Comparison of ENCODE assay signal across 18 cellular contexts in the genomic region with DNA sequence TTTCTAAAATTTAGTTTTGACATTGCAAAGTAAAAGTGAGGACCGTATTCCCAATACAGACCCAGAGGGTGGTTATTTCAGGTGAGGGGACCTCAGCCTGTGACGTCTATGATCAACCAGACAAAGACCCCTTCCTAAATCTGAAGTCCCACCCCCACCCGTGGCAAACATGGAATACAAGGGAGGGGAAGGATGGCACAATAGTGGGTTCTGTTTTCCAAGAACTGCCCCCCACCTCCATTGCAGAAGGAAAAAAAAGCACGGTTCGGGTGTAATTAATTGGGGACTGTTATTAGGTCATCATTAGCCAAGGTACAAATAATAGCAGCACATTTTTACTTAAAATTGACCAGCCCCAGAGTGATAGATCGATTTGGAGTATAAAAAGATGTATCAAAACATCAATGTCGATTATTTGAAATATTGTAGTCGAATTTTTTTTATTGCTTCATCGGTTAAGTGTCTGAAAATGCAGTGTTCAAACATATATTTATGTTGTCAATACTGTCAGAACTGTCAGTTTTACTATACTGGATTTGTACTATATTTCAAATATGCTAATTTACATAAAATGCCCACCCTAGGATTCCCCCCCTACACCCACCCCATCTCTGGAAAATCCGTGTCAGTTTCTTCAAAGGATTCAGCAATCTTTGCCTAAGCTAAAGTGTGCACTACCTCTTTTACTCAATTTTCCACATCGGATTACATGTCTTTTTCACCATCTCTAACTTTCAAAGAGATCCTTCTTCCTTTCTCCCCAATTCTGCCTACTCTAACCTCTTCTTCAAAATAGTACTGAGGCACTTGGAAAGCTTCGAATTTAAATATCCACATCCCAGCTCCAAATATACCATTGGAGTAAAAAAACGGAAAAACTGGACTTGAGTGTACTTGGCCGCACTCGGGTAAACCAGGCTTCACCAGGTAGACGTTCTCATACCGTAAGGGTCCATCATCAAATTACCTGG. TPM values are rescaled to one million over a fixed set of nuclear protein-coding genes. Genes with fewer than 3 reads are reported as not detected.
DNase-seq lines count a peak whose midpoint lies in the region; ATAC-seq, FAIRE-seq and TF ChIP-seq lines count a peak whose summit lies in the region.
"Had no signal": no experiment of that assay in that cellular context is flagged by ENCODE, and none has a peak within 500 bp of the region (broad histone marks: within the 10 kb centered on the region; RNA-seq: fewer than 3 reads in every experiment).

No MANE protein-coding gene starts in this region.

- no peak for ATAC-seq in GM21717 (IDR thresholded peaks at IDR 0.05; ENCODE audit: unreplicated experiment)
- ATAC-seq: activated CD4-positive, alpha-beta T cell treated with anti-CD3 and anti-CD28 coated beads for 36 hours had no signal

- H3K36me3 Mint-ChIP-seq in brain = no peaks in the 10 kb centered on the region

- peaks cover 39% of the 10 kb centered on the region for H3K27me3 Mint-ChIP-seq in brain

- H3K9me3 Mint-ChIP-seq in brain = peaks cover 0 to 12% (median 0%) of the 10 kb centered on the region in 5 experiments

- no peaks in the 10 kb centered on the region for H3K36me3 ChIP-seq in HUES64 (ENCODE audit: insufficient read depth, low read length)
- no peaks in the 10 kb centered on the region for H3K36me3 ChIP-seq in kidney (ENCODE audit: control insufficient read depth in 1 of 2, insufficient read depth in 2 of 2, low read length in 2 of 2)
- H3K36me3 ChIP-seq in sigmoid colon = no peaks in the 10 kb centered on the region
- H3K36me3 ChIP-seq: SJCRH30 had no signal

- H3K27ac Mint-ChIP-seq in brain = peak overlapping the region; percentile 98 to 100 (median 99)
- H3K27ac Mint-ChIP-seq: activated CD4-positive, alpha-beta T cell treated with anti-CD3 and anti-CD28 coated beads for 36 hours; activated naive CD4-positive, alpha-beta T cell treated with anti-CD3 and anti-CD28 coated beads, Interleukin-2, amount 50 U/mL, for 24 hours had no signal

- peak overlapping the region; percentile 94 to 98 (median 97) for H3K4me3 Mint-ChIP-seq in brain
- H3K4me3 Mint-ChIP-seq: activated CD4-positive, alpha-beta T cell treated with anti-CD3 and anti-CD28 coated beads for 36 hours; activated naive CD4-positive, alpha-beta T cell treated with anti-CD3 and anti-CD28 coated beads, Interleukin-2, amount 50 U/mL, for 24 hours; central memory CD8-positive, alpha-beta T cell had no signal

- peaks cover 96% of the 10 kb centered on the region for H3K27me3 ChIP-seq in HUES64 (ENCODE audit: insufficient read depth, low read length)
- no peaks in the 10 kb centered on the region for H3K27me3 ChIP-seq in sigmoid colon
- H3K27me3 ChIP-seq: SJCRH30, testis had no signal

- no peak for TF ChIP-seq POLR2A in sigmoid colon (IDR thresholded peaks at IDR 0.05)
- TF ChIP-seq POLR2A in lower leg skin (IDR thresholded peaks at IDR 0.05) = no peak

- no peak for TF ChIP-seq CTCF in brain (conservative IDR thresholded peaks at IDR 0.05)
- TF ChIP-seq CTCF in kidney (IDR thresholded peaks at IDR 0.05; ENCODE audit: borderline replicate concordance, extremely low read depth, insufficient read depth) = no peak
- TF ChIP-seq CTCF in sigmoid colon (IDR thresholded peaks at IDR 0.05) = no peak
- TF ChIP-seq CTCF in lower leg skin (IDR thresholded peaks at IDR 0.05) = no peak

- H3K4me1 Mint-ChIP-seq in brain = peaks cover 85% of the 10 kb centered on the region

- intact Hi-C loops in kidney (cut with DNase I) = loop anchor here (10.0 kb wide), 1 partner anchor 223 kb away; no protein-coding TSS in a partner anchor
- intact Hi-C loops in sigmoid colon (cut with DNase I) = loop anchor here (2.0 to 10.0 kb wide), 2 partner anchors 25 to 323 kb away; no protein-coding TSS in a partner anchor
- intact Hi-C loops in lower leg skin (cut with DNase I; ENCODE audit: low total_unique reads) = no loop called here

- no peaks in the 10 kb centered on the region for H3K9me3 ChIP-seq in HUES64 (ENCODE audit: insufficient read depth, low read depth, low read length)
- no peaks in the 10 kb centered on the region for H3K9me3 ChIP-seq in kidney (ENCODE audit: control insufficient read depth in 1 of 2, low read length in 2 of 2)
- H3K9me3 ChIP-seq in sigmoid colon = no peaks in the 10 kb centered on the region
- H3K9me3 ChIP-seq: SJCRH30, testis had no signal

- peak overlapping the region; percentile 57 for H3K4me3 ChIP-seq in HUES64 (ENCODE audit: low read length)
- H3K4me3 ChIP-seq in kidney (ENCODE audit: low read length in 2 of 2) = peak overlapping the region in 1 of 2 donors; percentile 63
- H3K4me3 ChIP-seq in sigmoid colon = peak overlapping the region; percentile 21 to 87 (median 64)
- H3K4me3 ChIP-seq in lower leg skin (ENCODE audit: low read depth, poor library complexity, severe bottlenecking) = no peak overlapping the region
- H3K4me3 ChIP-seq: SJCRH30, testis had no signal

- H3K4me1 ChIP-seq in HUES64 (ENCODE audit: insufficient read depth, low read length) (peaks cover 57% of the 10 kb centered on the region), kidney (ENCODE audit: control insufficient read depth in 1 of 2, insufficient read depth in 1 of 2, low read depth in 1 of 2, low read length in 2 of 2) (peaks cover 0 to 3% of the 10 kb centered on the region in 2 donors), sigmoid colon (peaks cover 0 to 22% (median 18%) of the 10 kb centered on the region in 4 donors)

- DNase-seq in kidney (no peak), sigmoid colon (no peak), lower leg skin (ENCODE audit: low spot score in 2 of 2) (no peak), mucosa of gallbladder (ENCODE audit: low spot score) (no peak), NCI-H82 treated with DMSO at 0.1 percent for 48 hours (lab: John Stamatoyannopoulos, UW; ENCODE audit: unreplicated experiment) (no peak)
- DNase-seq: activated CD4-positive, alpha-beta T cell treated with anti-CD3 and anti-CD28 coated beads for 36 hours; activated T-cell treated with anti-CD3 and anti-CD28 coated beads for 4 hours; NCI-H1694 treated with DMSO at 0.1 percent for 48 hours; NCI-H510A; SJCRH30; stimulated activated CD4-positive, alpha-beta T cell treated with anti-CD3 and anti-CD28 coated beads, Interleukin-2, amount 100 ng/mL, for 24 hours; testis had no signal

- no peak overlapping the region for H3K27ac ChIP-seq in HUES64 (ENCODE audit: low read depth, low read length)
- peak overlapping the region; percentile 58 to 89 for H3K27ac ChIP-seq in kidney (ENCODE audit: low read depth in 2 of 2, low read length in 2 of 2)
- H3K27ac ChIP-seq in sigmoid colon = peak overlapping the region; percentile 95 to 97 (median 96)
- H3K27ac ChIP-seq: SJCRH30, testis had no signal

- H3K9ac ChIP-seq in HUES64 (ENCODE audit: low read depth, low read length) (no peak overlapping the region), kidney (ENCODE audit: low read length in 2 of 2) (peak overlapping the region in 1 of 2 donors; percentile 60)

- FAIRE-seq in kidney (lab: Jason Lieb, UNC) = no peak
- FAIRE-seq: endometrium had no signal

- WGBS in HUES64 = 6% methylated on average over 13 of the region's 17 CpGs
- WGBS in sigmoid colon, 2 donors = 29 to 36% methylated on average over 17 of the region's 17 CpGs
- WGBS in lower leg skin, 2 donors = 79 to 82% methylated on average over 17 of the region's 17 CpGs

- no peak for TF ChIP-seq EP300 in sigmoid colon (IDR thresholded peaks at IDR 0.05)

RNA-seq across cellular contexts. Expression of a gene that starts 7.7 kb away (rescaled TPM):
- 15.0 TPM for polyA plus RNA-seq in HUES64 (2013, experiment 1 of 2)
- polyA plus RNA-seq in HUES64 (2013, experiment 2 of 2) = 20.2 TPM
- 7.0 TPM for polyA plus RNA-seq in brain (ENCODE audit: insufficient read depth, low read depth, low replicate concordance)
- 50.9 TPM for total RNA-seq in kidney
- 14.7 TPM for polyA plus RNA-seq in kidney (ENCODE audit: insufficient read depth, low read depth, low replicate concordance)
- total RNA-seq in sigmoid colon = 100 to 1,000 TPM in 1 of 4 donors, 10 to 100 TPM in 3; 76.0 to 154 (median 85.1) TPM
- 1 to 10 TPM; 1.4 to 8.5 (median 4.2) TPM for polyA plus RNA-seq in sigmoid colon
- total RNA-seq in lower leg skin = 10 to 100 TPM; 12.9 to 18.5 (median 15.8) TPM
- total RNA-seq in mucosa of gallbladder = 41.4 TPM
- total RNA-seq: activated CD4-positive, alpha-beta T cell treated with anti-CD3 and anti-CD28 coated beads for 36 hours had no signal
